Comparison of ENCODE assay signal across 8 cellular contexts in the genomic region with DNA sequence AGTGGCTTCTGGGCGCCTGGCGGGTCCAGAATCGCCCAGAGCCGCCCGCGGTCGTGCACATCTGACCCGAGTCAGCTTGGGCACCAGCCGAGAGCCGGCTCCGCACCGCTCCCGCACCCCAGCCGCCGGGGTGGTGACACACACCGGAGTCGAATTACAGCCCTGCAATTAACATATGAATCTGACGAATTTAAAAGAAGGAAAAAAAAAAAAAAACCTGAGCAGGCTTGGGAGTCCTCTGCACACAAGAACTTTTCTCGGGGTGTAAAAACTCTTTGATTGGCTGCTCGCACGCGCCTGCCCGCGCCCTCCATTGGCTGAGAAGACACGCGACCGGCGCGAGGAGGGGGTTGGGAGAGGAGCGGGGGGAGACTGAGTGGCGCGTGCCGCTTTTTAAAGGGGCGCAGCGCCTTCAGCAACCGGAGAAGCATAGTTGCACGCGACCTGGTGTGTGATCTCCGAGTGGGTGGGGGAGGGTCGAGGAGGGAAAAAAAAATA. TPM values are rescaled to one million over a fixed set of nuclear protein-coding genes. Genes with fewer than 3 reads are reported as not detected.
A peak's percentile ranks its signal among the peaks of the same experiment; 100 is the strongest.
DNase-seq lines count a peak whose midpoint lies in the region; ATAC-seq and TF ChIP-seq lines count a peak whose summit lies in the region.

A gene with protein sequence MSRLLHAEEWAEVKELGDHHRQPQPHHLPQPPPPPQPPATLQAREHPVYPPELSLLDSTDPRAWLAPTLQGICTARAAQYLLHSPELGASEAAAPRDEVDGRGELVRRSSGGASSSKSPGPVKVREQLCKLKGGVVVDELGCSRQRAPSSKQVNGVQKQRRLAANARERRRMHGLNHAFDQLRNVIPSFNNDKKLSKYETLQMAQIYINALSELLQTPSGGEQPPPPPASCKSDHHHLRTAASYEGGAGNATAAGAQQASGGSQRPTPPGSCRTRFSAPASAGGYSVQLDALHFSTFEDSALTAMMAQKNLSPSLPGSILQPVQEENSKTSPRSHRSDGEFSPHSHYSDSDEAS (plus strand): TSS at position 422 of the 498 bp plus-strand sequence. CDS start 174 bp downstream, outside the sequence.

- TF ChIP-seq EP300 in sigmoid colon (IDR thresholded peaks at IDR 0.05), result no peak

- no peak within 1 kb of the TSS for H3K27ac Mint-ChIP-seq in T-helper 2 cell treated with Interferon-gamma antibody and Interleukin-4, amounts not matched to agents 5 μg/mL and 100 μg/mL, for 36 hours

- no peaks in the 10 kb centered on the region for H3K36me3 Mint-ChIP-seq in T-helper 2 cell treated with Interferon-gamma antibody and Interleukin-4, amounts not matched to agents 5 μg/mL and 100 μg/mL, for 36 hours (ENCODE audit: low read depth)

- intact Hi-C loops in Right ventricle myocardium inferior (cut with DNase I) (no loop called here), cardiac septum (cut with DNase I) (no loop called here), sigmoid colon (cut with DNase I) (no loop called here)

- H3K4me3 ChIP-seq in cardiac muscle cell (peak within 1 kb of the TSS; percentile 37), sigmoid colon (peak within 1 kb of the TSS in 3 of 4 donors; percentile 28 to 43 (median 41))

- peak; percentile 54 for ATAC-seq in Right ventricle myocardium inferior

- TF ChIP-seq CTCF in cardiac muscle cell (IDR thresholded peaks at IDR 0.05; ENCODE audit: low read depth, low read length), result no peak
- no peak for TF ChIP-seq CTCF in sigmoid colon (IDR thresholded peaks at IDR 0.05)

- H3K27me3 ChIP-seq in cardiac muscle cell, result peaks cover 100% of the 10 kb centered on the region
- peaks cover 32 to 80% (median 61%) of the 10 kb centered on the region in 3 donors for H3K27me3 ChIP-seq in sigmoid colon

- H3K9me3 ChIP-seq in cardiac muscle cell (ENCODE audit: low read depth) (no peaks in the 10 kb centered on the region), sigmoid colon (no peaks in the 10 kb centered on the region)

- 1 to 2% methylated on average over 40 of the region's 40 CpGs for WGBS in sigmoid colon, 2 donors

- DNase-seq in Right ventricle myocardium inferior (ENCODE audit: missing footprints) (peak; percentile 66), cardiac septum (ENCODE audit: low spot score) (no peak), cardiac muscle cell (ENCODE audit: low read depth in 1 of 2, low spot score in 1 of 2) (peak in 1 of 2 donors; percentile 64), sigmoid colon (no peak), HCEC 1CT (no peak), SKM-1 (lab: John Stamatoyannopoulos, UW; ENCODE audit: unreplicated experiment) (no peak)
- no peak for DNase-seq in T-helper 2 cell treated with Interferon-gamma antibody and Interleukin-4, amounts not matched to agents 5 μg/mL and 100 μg/mL, for 36 hours (ENCODE audit: low spot score)
- DNase-seq in stimulated activated CD4-positive, alpha-beta T cell treated with anti-CD3 and anti-CD28 coated beads, Interleukin-4, amount 100 ng/mL, for 4 hours, result no peak

- H3K27me3 Mint-ChIP-seq in T-helper 2 cell treated with Interferon-gamma antibody and Interleukin-4, amounts not matched to agents 5 μg/mL and 100 μg/mL, for 36 hours (ENCODE audit: low read depth), result peaks cover 81% of the 10 kb centered on the region

- H3K4me1 ChIP-seq in cardiac muscle cell (ENCODE audit: low read depth) (peaks cover 13% of the 10 kb centered on the region), sigmoid colon (peaks cover 0 to 32% (median 29%) of the 10 kb centered on the region in 4 donors)

- TF ChIP-seq POLR2A in sigmoid colon (IDR thresholded peaks at IDR 0.05), result no peak

- H3K36me3 ChIP-seq in cardiac muscle cell (no peaks in the 10 kb centered on the region), sigmoid colon (no peaks in the 10 kb centered on the region)

- H3K27ac ChIP-seq in cardiac muscle cell (no peak within 1 kb of the TSS), sigmoid colon (no peak within 1 kb of the TSS)

- H3K4me1 Mint-ChIP-seq in T-helper 2 cell treated with Interferon-gamma antibody and Interleukin-4, amounts not matched to agents 5 μg/mL and 100 μg/mL, for 36 hours (ENCODE audit: low read depth), result no peaks in the 10 kb centered on the region

- peak within 1 kb of the TSS; percentile 51 for H3K4me3 Mint-ChIP-seq in T-helper 2 cell treated with Interferon-gamma antibody and Interleukin-4, amounts not matched to agents 5 μg/mL and 100 μg/mL, for 36 hours

- H3K9me3 Mint-ChIP-seq in T-helper 2 cell treated with Interferon-gamma antibody and Interleukin-4, amounts not matched to agents 5 μg/mL and 100 μg/mL, for 36 hours, result no peaks in the 10 kb centered on the region

RNA-seq across cellular contexts. Expression of the gene that starts here (rescaled TPM):
- total RNA-seq in Right ventricle myocardium inferior, result not detected
- total RNA-seq in cardiac septum, result not detected
- 0.14 TPM in 1 of 2 replicates, not detected in the other for total RNA-seq in cardiac muscle cell
- polyA plus RNA-seq in cardiac muscle cell, result not detected in 2 replicates
- under 1 TPM in 1 of 4 donors, not detected in 3; 0.83 TPM for total RNA-seq in sigmoid colon
- polyA plus RNA-seq in sigmoid colon, result 10 to 100 TPM; 24.0 to 72.7 (median 57.6) TPM

Comparison
In these comparisons a context has a peak if more than half of its experiments do, and no peak if none do; other contexts are left out.
1. RNA of the gene that starts here (polyA plus RNA-seq): 24.0 to 72.7 TPM in sigmoid colon; not detected in cardiac muscle cell; every median in the first group is over 10 times any median in the second.
2. Peak in DNase-seq and ATAC-seq in Right ventricle myocardium inferior; RNA of the gene not detected or under 1 TPM.